Comparison of ENCODE assay signal across 28 cellular contexts in genomic region chr15:27850961-27851636, GRCh38.
"Had no signal": no experiment of that assay in that cellular context is flagged by ENCODE, and none has a peak within 500 bp of the region (broad histone marks: within the 10 kb centered on the region; RNA-seq: fewer than 3 reads in every experiment).

No MANE protein-coding gene starts in this region.

- H3K27ac Mint-ChIP-seq: activated CD4-positive, alpha-beta memory T cell treated with anti-CD3 and anti-CD28 coated beads, Interleukin-2, amount 10 ng/mL, durations not matched to agents 7 days and 5 days; activated CD4-positive, alpha-beta T cell treated with anti-CD3 and anti-CD28 coated beads for 36 hours; activated naive CD4-positive, alpha-beta T cell treated with anti-CD3 and anti-CD28 coated beads, Interleukin-2, amount 50 U/mL, for 72 hours; activated naive CD8-positive, alpha-beta T cell treated with anti-CD3 and anti-CD28 coated beads, Interleukin-2, amount 50 U/mL, for 24 hours; activated T-cell treated with anti-CD3 and anti-CD28 coated beads, Interleukin-2, amount 50 U/mL, for 72 hours; activated T-helper 2 cell treated with anti-CD3 and anti-CD28 coated beads, Interferon-gamma antibody, Interleukin-2, Interleukin-4, amounts not matched to agents 10 μg/mL and 5 μg/mL and 100 μg/mL, durations not matched to agents 14 hours and 24 hours and 36 hours had no signal

- H3K27me3 Mint-ChIP-seq: activated CD4-positive, alpha-beta memory T cell treated with anti-CD3 and anti-CD28 coated beads, Interleukin-2, amount 10 ng/mL, durations not matched to agents 7 days and 5 days; activated CD4-positive, alpha-beta T cell treated with anti-CD3 and anti-CD28 coated beads for 36 hours; activated naive CD8-positive, alpha-beta T cell treated with anti-CD3 and anti-CD28 coated beads, Interleukin-2, amount 50 U/mL, for 24 hours had no signal

- H3K9ac ChIP-seq: KMS-11, SK-N-SH had no signal

- H3K36me3 ChIP-seq: SJCRH30, WERI-Rb-1 had no signal

- H3K4me2 ChIP-seq: KMS-11, SK-N-SH had no signal

- ATAC-seq: activated CD4-positive, alpha-beta T cell treated with anti-CD3 and anti-CD28 coated beads for 36 hours; activated naive CD4-positive, alpha-beta T cell treated with anti-CD3 and anti-CD28 coated beads, Interleukin-2, amount 50 U/mL, for 72 hours; activated naive CD8-positive, alpha-beta T cell treated with anti-CD3 and anti-CD28 coated beads, Interleukin-2, amount 50 U/mL, for 24 hours; activated T-cell treated with anti-CD3 and anti-CD28 coated beads, Interleukin-2, amount 50 U/mL, for 72 hours; body of pancreas; Panc1 had no signal

- H3K27ac ChIP-seq: ascending aorta, body of pancreas, KMS-11, RWPE1, SJCRH30, WERI-Rb-1 had no signal

- FAIRE-seq: bronchial epithelial cell had no signal

- H3K9me3 ChIP-seq: ascending aorta, body of pancreas, SJCRH30, SK-N-SH had no signal

- H3K9me2 ChIP-seq: SK-N-SH had no signal

- DNase-seq: activated CD4-positive, alpha-beta memory T cell treated with anti-CD3 and anti-CD28 coated beads, Interleukin-2, amount 10 ng/mL, durations not matched to agents 7 days and 5 days; activated CD4-positive, alpha-beta T cell treated with anti-CD3 and anti-CD28 coated beads for 36 hours; activated CD4-positive, alpha-beta T cell treated with anti-CD3 and anti-CD28 coated beads, Interleukin-2, amount 50 U/mL, for 1 hour; activated naive CD4-positive, alpha-beta T cell treated with Interleukin-2 at 50 U/mL for 16 hours; activated naive CD8-positive, alpha-beta T cell treated with anti-CD3 and anti-CD28 coated beads, Interleukin-2, amount 50 U/mL, for 24 hours; activated T-cell treated with anti-CD3 and anti-CD28 coated beads, Interleukin-2, amount 50 U/mL, for 72 hours; amniotic stem cell; body of pancreas; NCI-H1092 treated with DMSO at 0.1 percent for 48 hours; NCI-H1417 treated with DMSO at 0.1 percent for 48 hours; NCI-H1694; NCI-H2029 treated with DMSO at 0.1 percent for 48 hours; NCI-H345; NCI-H510A; NCI-H526 treated with DMSO at 0.1 percent for 48 hours; OCI-M1; Right ventricle myocardium superior; SJCRH30; SK-N-SH; T-helper 1 cell; WERI-Rb-1 had no signal

- H3K4me1 Mint-ChIP-seq: activated CD4-positive, alpha-beta memory T cell treated with anti-CD3 and anti-CD28 coated beads, Interleukin-2, amount 10 ng/mL, durations not matched to agents 7 days and 5 days; activated CD4-positive, alpha-beta T cell treated with anti-CD3 and anti-CD28 coated beads for 36 hours; activated naive CD8-positive, alpha-beta T cell treated with anti-CD3 and anti-CD28 coated beads, Interleukin-2, amount 50 U/mL, for 24 hours had no signal

- H3K4me1 ChIP-seq: ascending aorta, body of pancreas, SJCRH30 had no signal

- H3K4me3 Mint-ChIP-seq: activated CD4-positive, alpha-beta memory T cell treated with anti-CD3 and anti-CD28 coated beads, Interleukin-2, amount 10 ng/mL, durations not matched to agents 7 days and 5 days; activated CD4-positive, alpha-beta T cell treated with anti-CD3 and anti-CD28 coated beads for 36 hours; activated naive CD8-positive, alpha-beta T cell treated with anti-CD3 and anti-CD28 coated beads, Interleukin-2, amount 50 U/mL, for 24 hours; activated T-cell treated with anti-CD3 and anti-CD28 coated beads, Interleukin-2, amount 50 U/mL, for 72 hours had no signal

- H3K27me3 ChIP-seq: ascending aorta, body of pancreas, SJCRH30 had no signal

- H3K4me3 ChIP-seq: ascending aorta, body of pancreas, SJCRH30 had no signal
